In the genomic region with DNA sequence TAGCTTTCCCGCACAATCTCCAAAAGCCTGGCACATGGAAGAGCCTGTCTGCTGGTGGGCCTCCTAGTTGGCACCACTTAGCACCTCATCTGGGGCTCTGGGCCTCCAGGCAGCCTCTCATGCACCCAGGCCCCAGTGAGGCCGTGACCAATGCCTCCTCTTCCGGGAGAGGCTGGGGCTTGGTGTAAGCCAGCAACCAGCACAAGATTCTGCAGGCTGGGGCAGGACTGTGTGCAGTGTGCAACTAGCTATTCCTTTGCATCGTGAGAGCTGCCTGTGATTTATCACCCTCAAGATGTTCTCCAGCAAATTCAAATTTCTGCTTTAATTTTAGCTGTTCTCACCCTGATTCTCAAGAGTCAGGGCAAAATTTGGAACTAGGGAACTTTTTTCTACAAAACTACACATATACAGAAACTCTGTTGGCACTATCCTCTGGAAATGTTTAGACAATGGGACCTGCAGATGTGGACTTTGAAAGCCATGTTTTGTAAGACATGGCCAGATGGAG, we compare ENCODE assay signal across 21 cellular contexts.
"Had no signal": no experiment of that assay in that cellular context is flagged by ENCODE, and none has a peak within 500 bp of the region (broad histone marks: within the 10 kb centered on the region; RNA-seq: fewer than 3 reads in every experiment).

No MANE protein-coding gene starts in this region.

- H3K4me3 ChIP-seq: MG63, SJSA1, SK-N-MC had no signal

- ATAC-seq: HepG2 had no signal

- H3K9me3 ChIP-seq: MG63 had no signal

- H3K27me3 ChIP-seq: MG63, SJSA1 had no signal

- H3K27ac ChIP-seq: SJSA1, SK-N-MC had no signal

- DNase-seq: IMR-90, Karpas-422, KG1, MG63, NCI-H1092, NCI-H1105 treated with DMSO at 0.1 percent for 48 hours, NCI-H1417 treated with DMSO at 0.1 percent for 48 hours, NCI-H146, NCI-H1694 treated with DMSO at 0.1 percent for 48 hours, NCI-H1930, NCI-H2081, NCI-H2107, NCI-H2227 treated with DMSO at 0.1 percent for 48 hours, NCI-H526 treated with DMSO at 0.1 percent for 48 hours, NCI-H748 treated with DMSO at 0.1 percent for 48 hours, Right ventricle myocardium superior, RPMI8226, SIG-M5 had no signal

- H3K4me1 ChIP-seq: SJSA1 had no signal

- H3K36me3 ChIP-seq: MG63, SJSA1 had no signal
